ENCODE assay signal across 8 cellular contexts in genomic region chr11:65573391-65574146, GRCh38. TPM values are rescaled to one million over a fixed set of nuclear protein-coding genes. Genes with fewer than 3 reads are reported as not detected.
DNase-seq lines count a peak whose midpoint lies in the region; ATAC-seq, FAIRE-seq and TF ChIP-seq lines count a peak whose summit lies in the region.

No MANE protein-coding gene starts in this region.

- H3K9me3 Mint-ChIP-seq in naive thymus-derived CD4-positive, alpha-beta T cell: peaks cover 0 to 1% (median 0%) of the 10 kb centered on the region in 11 donors

- H3K4me3 ChIP-seq in AG04450 (ENCODE audit: low read depth, low read length) (peak overlapping the region; percentile 77), KMS-11 (IDR thresholded peaks at IDR 0.05; ENCODE audit: insufficient read depth, low read depth, low read length) (no peak overlapping the region), choroid plexus epithelial cell (ENCODE audit: low read depth, low read length) (peak overlapping the region; percentile 93)
- peak overlapping the region; percentile 69 for H3K4me3 ChIP-seq in naive thymus-derived CD4-positive, alpha-beta T cell (ENCODE audit: low read length)

- no peak overlapping the region for H2AFZ ChIP-seq in KMS-11 (ENCODE audit: low read depth)

- H3K27ac ChIP-seq in AG04450 (ENCODE audit: low read depth, low read length) (peak overlapping the region; percentile 39), KMS-11 (peak overlapping the region; percentile 63)
- H3K27ac ChIP-seq in naive thymus-derived CD4-positive, alpha-beta T cell (ENCODE audit: low read depth, low read length): peak overlapping the region; percentile 96

- CTCF ChIA-PET in AG04450 (lab: Charles Lee): interaction anchor here (0.9 to 4.1 kb wide), 7 partner anchors 12 to 42 kb away, joined by 3 to 20 read pairs (median 4); partner anchors contain the start of gene PCNX3
- CTCF ChIA-PET in naive thymus-derived CD4-positive, alpha-beta T cell (lab: Charles Lee): interaction anchor here (0.5 to 5.2 kb wide), 9 partner anchors 16 to 50 kb away, joined by 3 to 57 read pairs (median 8); partner anchors contain the start of gene PCNX3

- peaks cover 42% of the 10 kb centered on the region for H3K4me1 ChIP-seq in KMS-11 (ENCODE audit: low read depth, poor library complexity, severe bottlenecking)
- peaks cover 54 to 57% of the 10 kb centered on the region in 2 donors for H3K4me1 ChIP-seq in naive thymus-derived CD4-positive, alpha-beta T cell (ENCODE audit: control insufficient read depth in 2 of 2, insufficient read depth in 2 of 2, low read length in 2 of 2)

- H3K27me3 Mint-ChIP-seq in naive thymus-derived CD4-positive, alpha-beta T cell: no peaks in the 10 kb centered on the region

- TF ChIP-seq CTCF in AG04450 (IDR thresholded peaks at IDR 0.05; ENCODE audit: low read depth, low read length) (no peak), KMS-11 (conservative IDR thresholded peaks at IDR 0.05; ENCODE audit: low read depth, low read length) (no peak; the same call in 1 of the 2 replicates), choroid plexus epithelial cell (conservative IDR thresholded peaks at IDR 0.05; ENCODE audit: low read depth, low read length) (no peak)

- H3K9ac ChIP-seq in KMS-11: peak overlapping the region; percentile 44; the same call in 1 of the 2 replicates

- ATAC-seq in naive thymus-derived CD4-positive, alpha-beta T cell: no peak
- ATAC-seq in HG03280 (IDR thresholded peaks at IDR 0.05; ENCODE audit: unreplicated experiment) (no peak), HG02763 (IDR thresholded peaks at IDR 0.05; ENCODE audit: unreplicated experiment) (no peak)

- peaks cover 54% of the 10 kb centered on the region for H3K79me2 ChIP-seq in KMS-11 (ENCODE audit: insufficient read depth, low read depth)

- H3K4me1 Mint-ChIP-seq in naive thymus-derived CD4-positive, alpha-beta T cell: peaks cover 41 to 67% (median 51%) of the 10 kb centered on the region in 7 donors

- H4K20me1 ChIP-seq in KMS-11 (ENCODE audit: insufficient read depth): no peaks in the 10 kb centered on the region

- no peaks in the 10 kb centered on the region for H3K36me3 ChIP-seq in KMS-11 (ENCODE audit: insufficient read depth)
- H3K36me3 ChIP-seq in naive thymus-derived CD4-positive, alpha-beta T cell (ENCODE audit: control insufficient read depth in 2 of 3, insufficient read depth in 3 of 3, low read length in 3 of 3): peaks cover 0 to 6% (median 0%) of the 10 kb centered on the region in 3 experiments

- no peaks in the 10 kb centered on the region for H3K27me3 ChIP-seq in AG04450 (ENCODE audit: control insufficient read depth, insufficient read depth, low read length)
- H3K27me3 ChIP-seq in KMS-11 (ENCODE audit: insufficient read depth, low read depth): no peaks in the 10 kb centered on the region
- H3K27me3 ChIP-seq in naive thymus-derived CD4-positive, alpha-beta T cell (ENCODE audit: control insufficient read depth in 2 of 2, insufficient read depth in 2 of 2, low read length in 2 of 2): no peaks in the 10 kb centered on the region

- intact Hi-C loops in naive thymus-derived CD4-positive, alpha-beta T cell (cut with micrococcal nuclease): loop anchor here (1.0 to 5.0 kb wide), 14 partner anchors 15 to 547 kb away; partner anchors contain the start of genes SNX15 (in 2 of the 2), CFL1 (in 1 of the 2), KAT5 (in 1 of the 2) and MAP3K11 (in 1 of the 2)

- H3K9me3 ChIP-seq in AG04450 (ENCODE audit: control insufficient read depth, insufficient read depth, low read length): peaks cover 4% of the 10 kb centered on the region; the same call in 1 of the 2 replicates
- no peaks in the 10 kb centered on the region for H3K9me3 ChIP-seq in naive thymus-derived CD4-positive, alpha-beta T cell (ENCODE audit: control insufficient read depth in 2 of 3, low read length in 3 of 3)

- POLR2A ChIA-PET in AG04450 (lab: Yijun Ruan, JAX): interaction anchor here (0.5 to 1.5 kb wide), 6 partner anchors 13 to 150 kb away, joined by 3 to 8 read pairs (median 4); partner anchors contain the start of genes LTBP3, NEAT1 and PCNX3
- POLR2A ChIA-PET in naive thymus-derived CD4-positive, alpha-beta T cell (lab: Charles Lee): interaction anchor here (0.7 to 6.3 kb wide), 23 partner anchors 8 to 439 kb away, joined by 3 to 90 read pairs (median 8); partner anchors contain the start of genes LTBP3, MALAT1, MAP3K11 and PCNX3

- FAIRE-seq in urothelium cell line (lab: Jason Lieb, UNC): no peak

- DNase-seq in AG04450 (ENCODE audit: low read depth, low spot score) (no peak), choroid plexus epithelial cell (ENCODE audit: low read depth) (no peak), KG1 (lab: John Stamatoyannopoulos, UW) (no peak), urothelium cell line (ENCODE audit: low spot score) (no peak)
- DNase-seq in naive thymus-derived CD4-positive, alpha-beta T cell: no peak

- H3K4me2 ChIP-seq in KMS-11: peak overlapping the region; percentile 95

- H3K27ac Mint-ChIP-seq in naive thymus-derived CD4-positive, alpha-beta T cell: peak overlapping the region; percentile 79 to 98 (median 92)

- peak overlapping the region; percentile 86 to 100 (median 94) for H3K4me3 Mint-ChIP-seq in naive thymus-derived CD4-positive, alpha-beta T cell

- peaks cover 0 to 19% (median 3%) of the 10 kb centered on the region in 5 donors for H3K36me3 Mint-ChIP-seq in naive thymus-derived CD4-positive, alpha-beta T cell

RNA-seq across cellular contexts. Expression of gene FAM89B, which starts 1.2 kb away (rescaled TPM):
- 28.8 and 40.8 TPM in 2 replicates for polyA plus RNA-seq in AG04450 (2011; rRNA removed)
- polyA minus RNA-seq in AG04450 (2011; rRNA and poly(A)+ RNA removed): 16.5 and 25.0 TPM in 2 replicates
- 10 to 100 TPM; 33.0 to 59.7 (median 45.3) TPM for total RNA-seq in naive thymus-derived CD4-positive, alpha-beta T cell
- polyA plus RNA-seq in naive thymus-derived CD4-positive, alpha-beta T cell: 100 to 1,000 TPM in 1 of 2 donors, 10 to 100 TPM in 1; 87.7 to 115 TPM

RNA-seq across cellular contexts. Expression of gene EHBP1L1, which starts 2.3 kb away (rescaled TPM):
- polyA plus RNA-seq in AG04450 (2011; rRNA removed): 11.3 and 15.2 TPM in 2 replicates
- polyA minus RNA-seq in AG04450 (2011; rRNA and poly(A)+ RNA removed): 11.4 and 14.3 TPM in 2 replicates
- 100 to 1,000 TPM; 108 to 207 (median 128) TPM for total RNA-seq in naive thymus-derived CD4-positive, alpha-beta T cell
- polyA plus RNA-seq in naive thymus-derived CD4-positive, alpha-beta T cell: 10 to 100 TPM; 12.3 to 14.2 TPM

RNA-seq across cellular contexts. Expression of gene ZNRD2, which starts 3.3 kb away (rescaled TPM):
- polyA plus RNA-seq in AG04450 (2011; rRNA removed): 23.5 and 44.3 TPM in 2 replicates
- 6.1 and 6.3 TPM in 2 replicates for polyA minus RNA-seq in AG04450 (2011; rRNA and poly(A)+ RNA removed)
- total RNA-seq in naive thymus-derived CD4-positive, alpha-beta T cell: 10 to 100 TPM; 29.1 to 40.9 (median 32.9) TPM
- polyA plus RNA-seq in naive thymus-derived CD4-positive, alpha-beta T cell: 10 to 100 TPM; 82.6 to 86.0 TPM

RNA-seq across cellular contexts. Expression of gene LTBP3, which starts 15.4 kb away (rescaled TPM):
- 25.3 and 49.2 TPM in 2 replicates for polyA plus RNA-seq in AG04450 (2011; rRNA removed)
- polyA minus RNA-seq in AG04450 (2011; rRNA and poly(A)+ RNA removed): 17.7 and 25.7 TPM in 2 replicates
- total RNA-seq in naive thymus-derived CD4-positive, alpha-beta T cell: 100 to 1,000 TPM in 4 of 5 experiments, 10 to 100 TPM in 1; 91.4 to 288 (median 280) TPM
- polyA plus RNA-seq in naive thymus-derived CD4-positive, alpha-beta T cell: 10 to 100 TPM; 18.7 to 41.2 TPM

RNA-seq across cellular contexts. Expression of gene KCNK7, which starts 22.0 kb away (rescaled TPM):
- 0.17 TPM in 1 of 2 replicates, not detected in the other for polyA plus RNA-seq in AG04450 (2011; rRNA removed)
- not detected in 2 replicates for polyA minus RNA-seq in AG04450 (2011; rRNA and poly(A)+ RNA removed)
- 1 to 10 TPM; 2.1 to 9.2 (median 4.8) TPM for total RNA-seq in naive thymus-derived CD4-positive, alpha-beta T cell
- polyA plus RNA-seq in naive thymus-derived CD4-positive, alpha-beta T cell: under 1 TPM in 1 of 2 donors, not detected in 1; 0.25 TPM

Comparison
In these comparisons a context has a peak if more than half of its experiments do, and no peak if none do; other contexts are left out.
1. H3K27ac ChIP-seq: peak in every context shown above with its lines; median percentile 96 in naive thymus-derived CD4-positive, alpha-beta T cell; 63 in KMS-11; 39 in AG04450.